ENCODE assay signal across 8 cellular contexts in genomic region chr4:38759077-38759789, GRCh38. TPM values are rescaled to one million over a fixed set of nuclear protein-coding genes. Genes with fewer than 3 reads are reported as not detected.
DNase-seq lines count a peak whose midpoint lies in the region; ATAC-seq, FAIRE-seq and TF ChIP-seq lines count a peak whose summit lies in the region.

No MANE protein-coding gene starts in this region.

- H3K36me3 ChIP-seq in HAP-1 (replicated peaks) (no peaks in the 10 kb centered on the region), pancreas (no peaks in the 10 kb centered on the region), upper lobe of right lung (no peaks in the 10 kb centered on the region)

- H3K4me1 ChIP-seq in HAP-1 (no peaks in the 10 kb centered on the region), pancreas (no peaks in the 10 kb centered on the region), upper lobe of right lung (peaks cover 4% of the 10 kb centered on the region)

- FAIRE-seq in pancreas (lab: Jason Lieb, UNC), result peak; percentile 47

- peak; percentile 71 to 77 for ATAC-seq in activated naive CD4-positive, alpha-beta T cell treated with anti-CD3 and anti-CD28 coated beads, Interleukin-2, amount 50 U/mL, for 72 hours
- ATAC-seq in pancreas (peak; percentile 68 to 83 (median 82)), upper lobe of right lung (peak; percentile 85), GM21423 (IDR thresholded peaks at IDR 0.05; ENCODE audit: unreplicated experiment) (no peak)

- TF ChIP-seq CTCF in pancreas (IDR thresholded peaks at IDR 0.05) (peak; percentile 15 to 62 (median 56)), upper lobe of right lung (IDR thresholded peaks at IDR 0.05) (peak; percentile 62)

- H3K27ac ChIP-seq in pancreas (no peak overlapping the region), upper lobe of right lung (no peak overlapping the region)

- no peaks in the 10 kb centered on the region for H3K9me3 Mint-ChIP-seq in activated naive CD4-positive, alpha-beta T cell treated with anti-CD3 and anti-CD28 coated beads, Interleukin-2, amount 50 U/mL, for 72 hours

- in situ Hi-C loops in HAP-1 (cut with MboI; ENCODE audit: low sequenced_read_pairs), result no loop called here

- intact Hi-C loops in pancreas (cut with DNase I), result loop anchor here in 1 of 3 donors (10.0 kb wide), 2 partner anchors 46 to 376 kb away; partner anchors contain the start of gene TLR1
- intact Hi-C loops in upper lobe of right lung (cut with DNase I), result no loop called here

- 10 to 11% methylated on average over 8 of the region's 8 CpGs for WGBS in pancreas, 2 donors

- H3K27me3 ChIP-seq in HAP-1 (ENCODE audit: low read depth), result no peaks in the 10 kb centered on the region
- H3K27me3 ChIP-seq in pancreas, result no peaks in the 10 kb centered on the region
- no peaks in the 10 kb centered on the region for H3K27me3 ChIP-seq in upper lobe of right lung

- H3K36me3 Mint-ChIP-seq in activated naive CD4-positive, alpha-beta T cell treated with anti-CD3 and anti-CD28 coated beads, Interleukin-2, amount 50 U/mL, for 72 hours, result no peaks in the 10 kb centered on the region

- no peak overlapping the region for H3K27ac Mint-ChIP-seq in activated naive CD4-positive, alpha-beta T cell treated with anti-CD3 and anti-CD28 coated beads, Interleukin-2, amount 50 U/mL, for 72 hours

- no peaks in the 10 kb centered on the region for H3K9me3 ChIP-seq in HAP-1
- no peaks in the 10 kb centered on the region for H3K9me3 ChIP-seq in pancreas
- H3K9me3 ChIP-seq in upper lobe of right lung, result no peaks in the 10 kb centered on the region

- H3K4me3 ChIP-seq in HAP-1 (no peak overlapping the region), pancreas (no peak overlapping the region), upper lobe of right lung (no peak overlapping the region)

- peak; percentile 28 to 30 for DNase-seq in AML-193 (lab: John Stamatoyannopoulos, UW)
- DNase-seq in HAP-1 (ENCODE audit: low spot score in 2 of 2), result peak; percentile 17 to 72
- DNase-seq in SK-N-DZ (ENCODE audit: low spot score), result peak; percentile 50
- DNase-seq in activated naive CD4-positive, alpha-beta T cell treated with anti-CD3 and anti-CD28 coated beads, Interleukin-2, amount 50 U/mL, for 72 hours (ENCODE audit: low spot score in 2 of 2), result peak in 1 of 2 donors; percentile 72
- peak; percentile 52 for DNase-seq in glomerular visceral epithelial cell (ENCODE audit: extremely low spot score)
- DNase-seq in pancreas, result peak in 4 of 6 donors; percentile 19 to 57 (median 32)
- DNase-seq in upper lobe of right lung, result no peak

RNA-seq across cellular contexts. Expression of gene TLR10, which starts 23.6 kb away (rescaled TPM):
- not detected in 2 replicates for polyA plus RNA-seq in SK-N-DZ (2014; cell fraction: cytosol; rRNA removed)
- not detected in 2 replicates for polyA plus RNA-seq in SK-N-DZ (2014; cell fraction: nucleus; rRNA removed)
- total RNA-seq in activated naive CD4-positive, alpha-beta T cell treated with anti-CD3 and anti-CD28 coated beads, Interleukin-2, amount 50 U/mL, for 72 hours, result under 1 TPM in 1 of 2 donors, not detected in 1; 0.27 TPM
- total RNA-seq in pancreas, result 1 to 10 TPM in 1 of 6 donors, under 1 TPM in 4, not detected in 1; 0.04 to 1.2 (median 0.20) TPM
- under 1 TPM; 0.08 to 0.12 TPM for polyA plus RNA-seq in pancreas
- 0.78 TPM for total RNA-seq in upper lobe of right lung

RNA-seq across cellular contexts. Expression of gene TLR1, which starts 45.4 kb away (rescaled TPM):
- 0.09 TPM in 1 of 2 replicates, not detected in the other for polyA plus RNA-seq in SK-N-DZ (2014; cell fraction: cytosol; rRNA removed)
- not detected in 2 replicates for polyA plus RNA-seq in SK-N-DZ (2014; cell fraction: nucleus; rRNA removed)
- 1 to 10 TPM; 1.1 to 3.2 TPM for total RNA-seq in activated naive CD4-positive, alpha-beta T cell treated with anti-CD3 and anti-CD28 coated beads, Interleukin-2, amount 50 U/mL, for 72 hours
- 10 to 100 TPM in 2 of 6 donors, 1 to 10 TPM in 4; 3.7 to 25.3 (median 7.4) TPM for total RNA-seq in pancreas
- polyA plus RNA-seq in pancreas, result 1 to 10 TPM; 1.3 to 1.4 TPM
- total RNA-seq in upper lobe of right lung, result 26.4 TPM
